Comparison of ENCODE assay signal across 22 cellular contexts in genomic region chr15:27774191-27774590, GRCh38.
DNase-seq lines count a peak whose midpoint lies in the region; TF ChIP-seq lines count a peak whose summit lies in the region.
"Had no signal": no experiment of that assay in that cellular context is flagged by ENCODE, and none has a peak within 500 bp of the region (broad histone marks: within the 10 kb centered on the region; RNA-seq: fewer than 3 reads in every experiment).

No MANE protein-coding gene starts in this region.

- H3K27me3 Mint-ChIP-seq in activated CD4-positive, alpha-beta T cell treated with anti-CD3 and anti-CD28 coated beads, Interleukin-2, amount 10 ng/mL, durations not matched to agents 24 days and 14 days, result no peaks in the 10 kb centered on the region
- H3K27me3 Mint-ChIP-seq: B cell; CD4-positive, alpha-beta memory T cell; CD4-positive, CD25-positive, alpha-beta regulatory T cell; CD8-positive, alpha-beta memory T cell had no signal

- H3K4me1 Mint-ChIP-seq in activated CD4-positive, alpha-beta T cell treated with anti-CD3 and anti-CD28 coated beads, Interleukin-2, amount 10 ng/mL, durations not matched to agents 24 days and 14 days, result no peaks in the 10 kb centered on the region
- H3K4me1 Mint-ChIP-seq: B cell; CD14-positive monocyte; CD4-positive, alpha-beta memory T cell; CD4-positive, CD25-positive, alpha-beta regulatory T cell; CD8-positive, alpha-beta memory T cell had no signal

- H3K27ac Mint-ChIP-seq in activated CD4-positive, alpha-beta T cell treated with anti-CD3 and anti-CD28 coated beads, Interleukin-2, amount 10 ng/mL, durations not matched to agents 24 days and 14 days, result no peak overlapping the region
- H3K27ac Mint-ChIP-seq: B cell; CD14-positive monocyte; CD4-positive, alpha-beta memory T cell; CD4-positive, CD25-positive, alpha-beta regulatory T cell; CD8-positive, alpha-beta memory T cell had no signal

- H3K27ac ChIP-seq in esophagus muscularis mucosa (replicated peaks in 1 of 4), result no peak overlapping the region
- H3K27ac ChIP-seq: 22Rv1; A549; BLaER1 treated with 17β-estradiol and CSF1 and Interleukin-3, amounts not matched to agents 10 nM and 100 nM had no signal

- H3K36me3 ChIP-seq in esophagus muscularis mucosa, result no peaks in the 10 kb centered on the region
- H3K36me3 ChIP-seq: BLaER1 treated with 17β-estradiol and CSF1 and Interleukin-3, amounts not matched to agents 10 nM and 100 nM had no signal

- TF ChIP-seq EP300 in esophagus muscularis mucosa (IDR thresholded peaks at IDR 0.05), result no peak

- no peak for TF ChIP-seq POLR2A in esophagus muscularis mucosa (IDR thresholded peaks at IDR 0.05; ENCODE audit: low read depth)

- peaks cover 10% of the 10 kb centered on the region for H3K9me3 Mint-ChIP-seq in activated CD4-positive, alpha-beta T cell treated with anti-CD3 and anti-CD28 coated beads, Interleukin-2, amount 10 ng/mL, durations not matched to agents 24 days and 14 days

- WGBS in esophagus muscularis mucosa, result 91% methylated on average over 6 of the region's 6 CpGs

- peak; percentile 23 for DNase-seq in activated CD4-positive, alpha-beta T cell treated with anti-CD3 and anti-CD28 coated beads, Interleukin-2, amount 10 ng/mL, durations not matched to agents 24 days and 14 days
- DNase-seq in activated CD4-positive, alpha-beta T cell treated with anti-CD3 and anti-CD28 coated beads for 1 hour, result no peak
- peak; percentile 91 for DNase-seq in esophagus muscularis mucosa (ENCODE audit: extremely low spot score)
- DNase-seq in mesenteric fat pad (ENCODE audit: low spot score), result no peak
- no peak for DNase-seq in NCI-H187 treated with DMSO at 0.1 percent for 48 hours (lab: John Stamatoyannopoulos, UW)
- DNase-seq: AML-193; CD4-positive, alpha-beta memory T cell; CD4-positive, CD25-positive, alpha-beta regulatory T cell; CD8-positive, alpha-beta memory T cell; COR-L47; DMS 273 treated with DMSO at 0.1 percent for 48 hours; DMS153; DMS79; DND-41; EL; GDM1 had no signal

- H3K27me3 ChIP-seq in esophagus muscularis mucosa, result no peaks in the 10 kb centered on the region
- H3K27me3 ChIP-seq: BLaER1 treated with 17β-estradiol and CSF1 and Interleukin-3, amounts not matched to agents 10 nM and 100 nM had no signal

- H3K4me3 Mint-ChIP-seq in activated CD4-positive, alpha-beta T cell treated with anti-CD3 and anti-CD28 coated beads, Interleukin-2, amount 10 ng/mL, durations not matched to agents 24 days and 14 days, result no peak overlapping the region
- H3K4me3 Mint-ChIP-seq: B cell; CD14-positive monocyte; CD4-positive, alpha-beta memory T cell; CD4-positive, CD25-positive, alpha-beta regulatory T cell; CD8-positive, alpha-beta memory T cell had no signal

- no peak for TF ChIP-seq CTCF in esophagus muscularis mucosa (IDR thresholded peaks at IDR 0.05)

- intact Hi-C loops in activated CD4-positive, alpha-beta T cell treated with anti-CD3 and anti-CD28 coated beads, Interleukin-2, amount 10 ng/mL, durations not matched to agents 24 days and 14 days (cut with micrococcal nuclease), result no loop called here
- intact Hi-C loops in esophagus muscularis mucosa (cut with DNase I), result no loop called here

- no peaks in the 10 kb centered on the region for H3K4me1 ChIP-seq in esophagus muscularis mucosa
- H3K4me1 ChIP-seq: A549 had no signal

- no peak overlapping the region for H3K4me3 ChIP-seq in esophagus muscularis mucosa
- H3K4me3 ChIP-seq: A549; BLaER1 treated with 17β-estradiol and CSF1 and Interleukin-3, amounts not matched to agents 10 nM and 100 nM; GM12878 had no signal

- H3K9me3 ChIP-seq in esophagus muscularis mucosa, result no peaks in the 10 kb centered on the region
- H3K9me3 ChIP-seq: A549 had no signal

- H3K36me3 Mint-ChIP-seq in activated CD4-positive, alpha-beta T cell treated with anti-CD3 and anti-CD28 coated beads, Interleukin-2, amount 10 ng/mL, durations not matched to agents 24 days and 14 days (ENCODE audit: low read depth), result no peaks in the 10 kb centered on the region
- H3K36me3 Mint-ChIP-seq: CD14-positive monocyte; CD4-positive, alpha-beta memory T cell; CD4-positive, CD25-positive, alpha-beta regulatory T cell had no signal

Comparison
In these comparisons a context has a peak if more than half of its experiments do, and no peak if none do; other contexts are left out.
1. DNase-seq: peak in activated CD4-positive, alpha-beta T cell treated with anti-CD3 and anti-CD28 coated beads, Interleukin-2, amount 10 ng/mL, durations not matched to agents 24 days and 14 days (single experiment) and esophagus muscularis mucosa (single experiment); none in activated CD4-positive, alpha-beta T cell treated with anti-CD3 and anti-CD28 coated beads for 1 hour (single experiment), mesenteric fat pad (single experiment) and NCI-H187 treated with DMSO at 0.1 percent for 48 hours (single experiment).